ENCODE assay signal across 23 cellular contexts in the genomic region with DNA sequence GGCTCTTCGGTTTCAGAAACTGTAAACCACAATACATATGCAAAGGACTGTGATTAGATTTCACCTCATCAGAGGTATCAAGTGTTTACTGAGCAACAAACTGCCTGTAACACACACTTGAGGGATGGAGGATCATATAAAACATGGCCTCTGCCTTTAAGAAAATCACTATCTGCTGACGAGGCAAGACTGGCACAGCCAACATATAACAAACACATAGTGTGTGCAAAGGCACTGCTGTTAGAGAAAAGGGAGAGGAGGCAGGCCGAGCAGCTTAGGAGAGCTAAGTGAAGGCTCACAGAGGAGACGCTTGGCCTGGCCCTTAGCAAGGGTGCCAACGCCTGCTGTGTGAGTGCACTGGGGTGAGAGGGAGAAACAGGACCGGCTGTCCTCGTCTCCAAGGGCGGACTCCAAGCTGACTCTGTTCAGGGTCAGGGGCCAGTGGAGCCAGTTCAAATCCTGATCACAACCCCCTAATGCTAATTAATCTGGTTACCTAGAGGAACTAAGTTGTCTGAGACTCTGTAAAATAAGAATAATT. TPM values are rescaled to one million over a fixed set of nuclear protein-coding genes. Genes with fewer than 3 reads are reported as not detected.
DNase-seq lines count a peak whose midpoint lies in the region; ATAC-seq and TF ChIP-seq lines count a peak whose summit lies in the region.
"Had no signal": no experiment of that assay in that cellular context is flagged by ENCODE, and none has a peak within 500 bp of the region (broad histone marks: within the 10 kb centered on the region; RNA-seq: fewer than 3 reads in every experiment).

No MANE protein-coding gene starts in this region.

- no peaks in the 10 kb centered on the region for H3K9me3 Mint-ChIP-seq in WTC11
- H3K9me3 Mint-ChIP-seq in activated CD4-positive, alpha-beta memory T cell treated with anti-CD3 and anti-CD28 coated beads, Interleukin-2, amount 10 ng/mL, durations not matched to agents 7 days and 5 days: no peaks in the 10 kb centered on the region
- H3K9me3 Mint-ChIP-seq: activated T-cell treated with anti-CD3 and anti-CD28 coated beads, Interleukin-2, amount 50 U/mL, for 72 hours; CD4-positive, alpha-beta T cell; neural crest cell; stimulated activated memory B cell treated with anti-CD40 and anti-IgM and Interleukin-4, amounts not matched to agents 10 μg/mL and 1 μg/mL and 100 μg/mL, for 72 hours had no signal

- H3K36me3 ChIP-seq in uterus: no peaks in the 10 kb centered on the region
- H3K36me3 ChIP-seq: ascending aorta, HAP-1, left ventricle myocardium inferior, thoracic aorta had no signal

- POLR2A ChIA-PET in WTC11 (lab: Charles Lee): no interaction called here
- POLR2A ChIA-PET in activated CD4-positive, alpha-beta memory T cell treated with anti-CD3 and anti-CD28 coated beads, Interleukin-2, amount 10 ng/mL, durations not matched to agents 7 days and 5 days (lab: Charles Lee): no interaction called here

- no peak overlapping the region for H3K4me3 Mint-ChIP-seq in WTC11
- H3K4me3 Mint-ChIP-seq in activated CD4-positive, alpha-beta memory T cell treated with anti-CD3 and anti-CD28 coated beads, Interleukin-2, amount 10 ng/mL, durations not matched to agents 7 days and 5 days: no peak overlapping the region
- H3K4me3 Mint-ChIP-seq: activated T-cell treated with anti-CD3 and anti-CD28 coated beads, Interleukin-2, amount 50 U/mL, for 72 hours; CD4-positive, alpha-beta T cell; neural crest cell; stimulated activated memory B cell treated with anti-CD40 and anti-IgM and Interleukin-4, amounts not matched to agents 10 μg/mL and 1 μg/mL and 100 μg/mL, for 72 hours had no signal

- H3K27ac ChIP-seq in uterus: no peak overlapping the region
- H3K27ac ChIP-seq: ascending aorta, left ventricle myocardium inferior, thoracic aorta had no signal

- TF ChIP-seq CTCF in WTC11 (IDR thresholded peaks at IDR 0.05): no peak
- no peak for TF ChIP-seq CTCF in uterus (IDR thresholded peaks at IDR 0.05)

- H3K27me3 Mint-ChIP-seq in WTC11 (ENCODE audit: low read depth): no peaks in the 10 kb centered on the region
- H3K27me3 Mint-ChIP-seq in activated CD4-positive, alpha-beta memory T cell treated with anti-CD3 and anti-CD28 coated beads, Interleukin-2, amount 10 ng/mL, durations not matched to agents 7 days and 5 days: no peaks in the 10 kb centered on the region
- H3K27me3 Mint-ChIP-seq: CD4-positive, alpha-beta T cell had no signal

- no peaks in the 10 kb centered on the region for H3K4me1 ChIP-seq in uterus
- H3K4me1 ChIP-seq: ascending aorta had no signal

- H3K9me3 ChIP-seq in uterus: no peaks in the 10 kb centered on the region
- H3K9me3 ChIP-seq: ascending aorta, HAP-1, left ventricle myocardium inferior, mucosa of descending colon, thoracic aorta had no signal

- peaks cover 40% of the 10 kb centered on the region for H3K4me1 Mint-ChIP-seq in WTC11
- H3K4me1 Mint-ChIP-seq in activated CD4-positive, alpha-beta memory T cell treated with anti-CD3 and anti-CD28 coated beads, Interleukin-2, amount 10 ng/mL, durations not matched to agents 7 days and 5 days: no peaks in the 10 kb centered on the region
- H3K4me1 Mint-ChIP-seq: stimulated activated memory B cell treated with anti-CD40 and anti-IgM and Interleukin-4, amounts not matched to agents 10 μg/mL and 1 μg/mL and 100 μg/mL, for 72 hours had no signal

- no peak overlapping the region for H3K4me3 ChIP-seq in uterus
- H3K4me3 ChIP-seq: ascending aorta, HAP-1, left ventricle myocardium inferior, mucosa of descending colon, thoracic aorta had no signal

- DNase-seq in G401 (ENCODE audit: low spot score): peak; percentile 48
- peak; percentile 38 for DNase-seq in NCI-H1436 (lab: John Stamatoyannopoulos, UW)
- DNase-seq in WTC11 (ENCODE audit: low spot score): no peak
- peak; percentile 14 for DNase-seq in iPS-NIHi11 (ENCODE audit: low spot score)
- no peak for DNase-seq in stimulated activated CD4-positive, alpha-beta T cell treated with anti-CD3 and anti-CD28 coated beads, Interleukin-15, amount 100 ng/mL, for 24 hours
- DNase-seq in uterus: no peak
- DNase-seq in activated CD4-positive, alpha-beta memory T cell treated with anti-CD3 and anti-CD28 coated beads, Interleukin-2, amount 10 ng/mL, durations not matched to agents 7 days and 5 days: no peak
- DNase-seq: activated CD4-positive, CD25-positive, alpha-beta regulatory T cell treated with anti-CD3 and anti-CD28 coated beads, Interleukin-2, amount 50 U/mL, for 72 hours; activated naive CD4-positive, alpha-beta T cell treated with anti-CD3 and anti-CD28 coated beads, Interleukin-2, amount 50 U/mL, for 16 hours; activated T-cell treated with anti-CD3 and anti-CD28 coated beads, Interleukin-2, amount 50 U/mL, for 72 hours; CD4-positive, alpha-beta T cell; DMS153; effector memory CD4-positive, alpha-beta T cell; left ventricle myocardium inferior; mucosa of descending colon; NCI-H1105 treated with DMSO at 0.1 percent for 48 hours; NCI-H226 had no signal

- intact Hi-C loops in uterus (cut with DNase I; ENCODE audit: low total_unique reads): no loop called here

- H3K36me3 Mint-ChIP-seq in WTC11: no peaks in the 10 kb centered on the region
- H3K36me3 Mint-ChIP-seq in activated CD4-positive, alpha-beta memory T cell treated with anti-CD3 and anti-CD28 coated beads, Interleukin-2, amount 10 ng/mL, durations not matched to agents 7 days and 5 days (ENCODE audit: low read depth): no peaks in the 10 kb centered on the region
- H3K36me3 Mint-ChIP-seq: stimulated activated memory B cell treated with anti-CD40 and anti-IgM and Interleukin-4, amounts not matched to agents 10 μg/mL and 1 μg/mL and 100 μg/mL, for 72 hours had no signal

- no peaks in the 10 kb centered on the region for H3K27me3 ChIP-seq in uterus
- H3K27me3 ChIP-seq: ascending aorta had no signal

- H3K27ac Mint-ChIP-seq in WTC11: 0 out of 2 replicates have a peak overlapping the region, but pooled peaks have one; percentile 14
- no peak overlapping the region for H3K27ac Mint-ChIP-seq in activated CD4-positive, alpha-beta memory T cell treated with anti-CD3 and anti-CD28 coated beads, Interleukin-2, amount 10 ng/mL, durations not matched to agents 7 days and 5 days
- H3K27ac Mint-ChIP-seq: activated T-cell treated with anti-CD3 and anti-CD28 coated beads, Interleukin-2, amount 50 U/mL, for 72 hours; CD4-positive, alpha-beta T cell; stimulated activated memory B cell treated with anti-CD40 and anti-IgM and Interleukin-4, amounts not matched to agents 10 μg/mL and 1 μg/mL and 100 μg/mL, for 72 hours had no signal

- no peak for ATAC-seq in WTC11
- no peak for ATAC-seq in HG02852 (IDR thresholded peaks at IDR 0.05; ENCODE audit: unreplicated experiment)
- ATAC-seq: activated T-cell treated with anti-CD3 and anti-CD28 coated beads, Interleukin-2, amount 50 U/mL, for 72 hours; mucosa of descending colon; stimulated activated memory B cell treated with anti-CD40 and anti-IgM and Interleukin-4, amounts not matched to agents 10 μg/mL and 1 μg/mL and 100 μg/mL, for 72 hours had no signal

- TF ChIP-seq POLR2A in uterus (IDR thresholded peaks at IDR 0.05): no peak

- in situ Hi-C loops in G401 (cut with HindIII; ENCODE audit: low sequenced_read_pairs): no loop called here

- CTCF ChIA-PET in WTC11 (lab: Charles Lee): interaction anchor here (0.6 kb wide), 1 partner anchor 117 kb away, joined by 3 read pairs; no protein-coding TSS in a partner anchor
- CTCF ChIA-PET in activated CD4-positive, alpha-beta memory T cell treated with anti-CD3 and anti-CD28 coated beads, Interleukin-2, amount 10 ng/mL, durations not matched to agents 7 days and 5 days (lab: Charles Lee): no interaction called here

TF ChIP-seq in WTC11, 78 proteins besides CTCF, POLR2A, EP300 and RAD21 (continues in another document):
- TF ChIP-seq GTF2I (CRISPR knock-in tag; conservative IDR thresholded peaks at IDR 0.05) (no peak), ZNF317 (CRISPR knock-in tag; IDR thresholded peaks at IDR 0.05; ENCODE audit: borderline replicate concordance, low read depth) (no peak), NFE2L1 (CRISPR knock-in tag; IDR thresholded peaks at IDR 0.05) (no peak), JAZF1 (CRISPR knock-in tag; IDR thresholded peaks at IDR 0.05) (no peak), NR2C2 (CRISPR knock-in tag; IDR thresholded peaks at IDR 0.05) (no peak), ZNF219 (CRISPR knock-in tag; IDR thresholded peaks at IDR 0.05; ENCODE audit: borderline replicate concordance) (no peak), SMAD4 (CRISPR knock-in tag; IDR thresholded peaks at IDR 0.05) (no peak), CREB1 (CRISPR knock-in tag; IDR thresholded peaks at IDR 0.05) (no peak)
- TF ChIP-seq, protein P1, sequence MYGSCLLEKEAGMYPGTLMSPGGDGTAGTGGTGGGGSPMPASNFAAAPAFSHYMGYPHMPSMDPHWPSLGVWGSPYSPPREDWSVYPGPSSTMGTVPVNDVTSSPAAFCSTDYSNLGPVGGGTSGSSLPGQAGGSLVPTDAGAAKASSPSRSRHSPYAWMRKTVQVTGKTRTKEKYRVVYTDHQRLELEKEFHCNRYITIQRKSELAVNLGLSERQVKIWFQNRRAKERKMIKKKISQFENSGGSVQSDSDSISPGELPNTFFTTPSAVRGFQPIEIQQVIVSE (CRISPR knock-in tag; IDR thresholded peaks at IDR 0.05; ENCODE audit: borderline replicate concordance): no peak
- TF ChIP-seq, protein P2, sequence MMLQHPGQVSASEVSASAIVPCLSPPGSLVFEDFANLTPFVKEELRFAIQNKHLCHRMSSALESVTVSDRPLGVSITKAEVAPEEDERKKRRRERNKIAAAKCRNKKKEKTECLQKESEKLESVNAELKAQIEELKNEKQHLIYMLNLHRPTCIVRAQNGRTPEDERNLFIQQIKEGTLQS (CRISPR knock-in tag; conservative IDR thresholded peaks at IDR 0.05): no peak

RNA-seq across cellular contexts. Expression of a gene that starts 48.2 kb away (rescaled TPM):
- 48.4 and 67.5 TPM in 2 replicates for total RNA-seq in G401 (2014; rRNA removed; shearing (Covaris generic))
- total RNA-seq in WTC11 (2021) (62.7 to 70.3 TPM (median 68.0 TPM) in 3 replicates), uterus (10 to 100 TPM in 1 of 4 donors, 1 to 10 TPM in 3; 1.5 to 17.0 (median 5.4) TPM)
- total RNA-seq in activated CD4-positive, alpha-beta memory T cell treated with anti-CD3 and anti-CD28 coated beads, Interleukin-2, amount 10 ng/mL, durations not matched to agents 7 days and 5 days: 10 to 100 TPM; 23.2 to 28.3 TPM

RNA-seq across cellular contexts. Expression of a gene that starts 53.1 kb away (rescaled TPM):
- total RNA-seq in G401 (2014; rRNA removed; shearing (Covaris generic)): 31.1 and 93.9 TPM in 2 replicates
- 22.1 to 27.2 TPM (median 25.6 TPM) in 3 replicates for total RNA-seq in WTC11 (2021)
- 10 to 100 TPM in 1 of 4 donors, 1 to 10 TPM in 3; 7.1 to 13.8 (median 8.1) TPM for total RNA-seq in uterus
- total RNA-seq in activated CD4-positive, alpha-beta memory T cell treated with anti-CD3 and anti-CD28 coated beads, Interleukin-2, amount 10 ng/mL, durations not matched to agents 7 days and 5 days: 1 to 10 TPM; 5.1 to 7.4 TPM

Comparison
In these comparisons a context has a peak if more than half of its experiments do, and no peak if none do; other contexts are left out.
1. DNase-seq: peak in G401 (single experiment), NCI-H1436 (single experiment) and iPS-NIHi11 (single experiment); none in WTC11 (single experiment), stimulated activated CD4-positive, alpha-beta T cell treated with anti-CD3 and anti-CD28 coated beads, Interleukin-15, amount 100 ng/mL, for 24 hours (single experiment), uterus (0 of 2) and activated CD4-positive, alpha-beta memory T cell treated with anti-CD3 and anti-CD28 coated beads, Interleukin-2, amount 10 ng/mL, durations not matched to agents 7 days and 5 days (single experiment).